In the genomic region with DNA sequence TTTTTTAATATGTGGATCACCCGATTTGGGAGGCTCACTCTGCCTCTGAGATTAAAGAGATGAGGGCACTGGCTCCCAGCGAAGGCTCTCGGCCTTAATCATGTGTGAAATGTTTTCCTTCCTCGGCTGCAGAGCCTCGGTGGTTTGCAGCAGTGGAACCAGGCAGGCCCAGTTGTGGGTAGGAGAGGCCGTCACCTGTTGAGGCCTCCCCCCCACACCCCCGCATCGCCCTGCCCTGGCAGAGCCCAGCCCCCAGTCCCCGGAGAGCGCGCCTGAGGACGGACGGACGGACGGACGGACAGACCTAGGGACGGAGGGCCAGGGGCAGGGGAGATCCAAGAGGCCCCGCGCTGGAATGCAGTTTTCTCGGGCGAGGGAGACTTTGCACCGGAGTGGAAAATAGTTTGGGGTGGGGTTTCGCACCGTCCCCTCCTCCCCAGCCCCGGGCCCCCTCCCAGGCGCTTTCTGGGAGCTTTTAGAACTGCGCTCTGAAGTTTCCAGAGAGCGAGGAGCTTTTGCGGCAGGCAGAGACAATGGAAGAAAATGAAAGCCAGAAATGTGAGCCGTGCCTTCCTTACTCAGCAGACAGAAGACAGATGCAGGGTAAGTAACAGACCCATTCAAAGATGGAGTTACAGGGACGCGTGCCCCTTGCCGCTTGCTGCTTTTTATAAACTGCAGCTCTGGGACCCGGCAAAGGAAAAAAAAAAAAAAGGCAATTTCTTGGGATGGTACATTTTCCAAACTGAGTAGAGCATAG, we compare ENCODE assay signal across 8 cellular contexts. TPM values are rescaled to one million over a fixed set of nuclear protein-coding genes. Genes with fewer than 3 reads are reported as not detected.
DNase-seq lines count a peak whose midpoint lies in the region; ATAC-seq, FAIRE-seq and TF ChIP-seq lines count a peak whose summit lies in the region.

A gene with protein sequence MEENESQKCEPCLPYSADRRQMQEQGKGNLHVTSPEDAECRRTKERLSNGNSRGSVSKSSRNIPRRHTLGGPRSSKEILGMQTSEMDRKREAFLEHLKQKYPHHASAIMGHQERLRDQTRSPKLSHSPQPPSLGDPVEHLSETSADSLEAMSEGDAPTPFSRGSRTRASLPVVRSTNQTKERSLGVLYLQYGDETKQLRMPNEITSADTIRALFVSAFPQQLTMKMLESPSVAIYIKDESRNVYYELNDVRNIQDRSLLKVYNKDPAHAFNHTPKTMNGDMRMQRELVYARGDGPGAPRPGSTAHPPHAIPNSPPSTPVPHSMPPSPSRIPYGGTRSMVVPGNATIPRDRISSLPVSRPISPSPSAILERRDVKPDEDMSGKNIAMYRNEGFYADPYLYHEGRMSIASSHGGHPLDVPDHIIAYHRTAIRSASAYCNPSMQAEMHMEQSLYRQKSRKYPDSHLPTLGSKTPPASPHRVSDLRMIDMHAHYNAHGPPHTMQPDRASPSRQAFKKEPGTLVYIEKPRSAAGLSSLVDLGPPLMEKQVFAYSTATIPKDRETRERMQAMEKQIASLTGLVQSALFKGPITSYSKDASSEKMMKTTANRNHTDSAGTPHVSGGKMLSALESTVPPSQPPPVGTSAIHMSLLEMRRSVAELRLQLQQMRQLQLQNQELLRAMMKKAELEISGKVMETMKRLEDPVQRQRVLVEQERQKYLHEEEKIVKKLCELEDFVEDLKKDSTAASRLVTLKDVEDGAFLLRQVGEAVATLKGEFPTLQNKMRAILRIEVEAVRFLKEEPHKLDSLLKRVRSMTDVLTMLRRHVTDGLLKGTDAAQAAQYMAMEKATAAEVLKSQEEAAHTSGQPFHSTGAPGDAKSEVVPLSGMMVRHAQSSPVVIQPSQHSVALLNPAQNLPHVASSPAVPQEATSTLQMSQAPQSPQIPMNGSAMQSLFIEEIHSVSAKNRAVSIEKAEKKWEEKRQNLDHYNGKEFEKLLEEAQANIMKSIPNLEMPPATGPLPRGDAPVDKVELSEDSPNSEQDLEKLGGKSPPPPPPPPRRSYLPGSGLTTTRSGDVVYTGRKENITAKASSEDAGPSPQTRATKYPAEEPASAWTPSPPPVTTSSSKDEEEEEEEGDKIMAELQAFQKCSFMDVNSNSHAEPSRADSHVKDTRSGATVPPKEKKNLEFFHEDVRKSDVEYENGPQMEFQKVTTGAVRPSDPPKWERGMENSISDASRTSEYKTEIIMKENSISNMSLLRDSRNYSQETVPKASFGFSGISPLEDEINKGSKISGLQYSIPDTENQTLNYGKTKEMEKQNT (N-terminal part only) (plus strand): TSS at position 478 of the 760 bp plus-strand sequence. CDS start 56 bp downstream, at position 534.

- TF ChIP-seq CTCF in pancreas (IDR thresholded peaks at IDR 0.05): no peak

- H3K27ac ChIP-seq in pancreas: peak within 1 kb of the TSS; percentile 65 to 92 (median 86)

- H3K9me3 ChIP-seq in pancreas: no peaks in the 10 kb centered on the region

- WGBS in pancreas, 2 donors: 1% methylated on average over 34 of the region's 34 CpGs

- intact Hi-C loops in Right ventricle myocardium inferior (cut with DNase I) (loop anchor here (5.0 kb wide), 1 partner anchor 98 kb away; no protein-coding TSS in a partner anchor), pancreas (cut with DNase I) (no loop called here)

- peaks cover 0 to 6% (median 6%) of the 10 kb centered on the region in 3 donors for H3K4me1 ChIP-seq in pancreas

- no peaks in the 10 kb centered on the region for H3K36me3 ChIP-seq in pancreas

- peak within 1 kb of the TSS; percentile 28 to 59 (median 52) for H3K4me3 ChIP-seq in pancreas

- DNase-seq in NCI-H1417 (lab: John Stamatoyannopoulos, UW) (peak in 2 of 3 experiments; percentile 23 to 25), NCI-H1417 treated with DMSO at 0.1 percent for 48 hours (lab: John Stamatoyannopoulos, UW) (no peak), Right ventricle myocardium inferior (ENCODE audit: missing footprints) (peak; percentile 74), pancreas (peak; percentile 53 to 83 (median 66)), NCI-H2029 (lab: John Stamatoyannopoulos, UW) (no peak), NCI-H2081 treated with DMSO at 0.1 percent for 48 hours (lab: John Stamatoyannopoulos, UW) (no peak)
- DNase-seq in activated CD4-positive, alpha-beta T cell treated with anti-CD3 and anti-CD28 coated beads, Interleukin-2, amount 50 U/mL, for 48 hours: peak; percentile 17 to 22

- H3K27me3 ChIP-seq in pancreas: no peaks in the 10 kb centered on the region

- FAIRE-seq in pancreas (lab: Jason Lieb, UNC): no peak

- ATAC-seq in HG02981 (IDR thresholded peaks at IDR 0.05; ENCODE audit: unreplicated experiment): peak; percentile 19
- peak; percentile 79 for ATAC-seq in Right ventricle myocardium inferior
- peak; percentile 71 to 81 (median 78) for ATAC-seq in pancreas

RNA-seq across cellular contexts. Expression of the gene that starts here (rescaled TPM):
- total RNA-seq in Right ventricle myocardium inferior (45.0 TPM), pancreas (10 to 100 TPM; 15.0 to 36.7 (median 24.3) TPM)
- 10 to 100 TPM; 11.9 to 13.5 TPM for polyA plus RNA-seq in pancreas

Comparison
In these comparisons a context has a peak if more than half of its experiments do, and no peak if none do; other contexts are left out.
1. DNase-seq: peak in NCI-H1417 (2 of 3), activated CD4-positive, alpha-beta T cell treated with anti-CD3 and anti-CD28 coated beads, Interleukin-2, amount 50 U/mL, for 48 hours (2 of 2), Right ventricle myocardium inferior (single experiment) and pancreas (6 of 6); none in NCI-H1417 treated with DMSO at 0.1 percent for 48 hours (single experiment), NCI-H2029 (single experiment) and NCI-H2081 treated with DMSO at 0.1 percent for 48 hours (single experiment).
2. ATAC-seq: peak in every context shown above with its lines; median percentile 79 in Right ventricle myocardium inferior; 78 in pancreas; 19 in HG02981.